ENCODE assay signal across 8 cellular contexts in the genomic region with DNA sequence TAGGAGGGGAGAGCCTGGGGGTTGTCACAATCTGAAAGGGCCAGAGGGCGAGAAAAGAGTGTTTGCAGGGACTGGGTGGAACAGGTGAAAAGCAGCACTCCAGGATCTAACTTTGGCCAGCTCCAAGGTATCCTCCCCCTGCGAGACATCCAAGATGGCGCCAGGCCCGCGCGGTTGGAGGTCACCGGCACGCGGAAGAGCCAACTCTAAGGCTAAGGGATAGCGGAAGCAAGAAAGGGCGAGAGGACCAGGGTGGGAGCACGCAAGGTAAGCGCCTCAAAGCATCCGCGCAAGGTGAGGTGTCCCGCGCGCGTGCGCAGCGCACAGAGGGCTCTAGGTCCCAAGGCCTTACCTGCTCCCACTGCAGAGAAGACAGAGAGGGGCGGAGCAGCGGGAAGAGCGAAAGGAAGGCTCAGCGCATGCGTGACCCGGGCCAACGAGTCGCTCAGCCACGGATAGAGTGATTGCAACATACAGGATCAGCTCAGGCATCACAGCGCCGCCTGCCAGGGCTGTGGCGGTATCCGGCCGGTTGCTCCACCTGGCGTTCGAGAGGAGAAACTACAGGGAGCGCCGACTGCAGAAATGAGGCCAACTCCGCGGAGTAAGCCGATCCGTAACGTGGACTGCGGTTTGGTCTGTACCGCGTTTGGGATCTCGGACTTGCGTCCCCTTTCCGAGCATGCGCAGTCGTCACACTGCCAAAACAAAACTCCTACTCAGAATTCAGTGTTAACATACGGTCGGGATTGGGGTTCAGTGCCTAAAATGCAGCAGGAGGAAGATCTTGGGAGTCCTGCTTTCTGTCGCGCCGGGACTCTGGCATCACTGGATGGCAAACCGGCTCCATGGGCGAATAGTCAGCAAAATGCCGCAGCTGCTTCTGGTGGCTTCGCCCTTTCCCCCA. TPM values are rescaled to one million over a fixed set of nuclear protein-coding genes. Genes with fewer than 3 reads are reported as not detected.
DNase-seq lines count a peak whose midpoint lies in the region; ATAC-seq and TF ChIP-seq lines count a peak whose summit lies in the region.

A gene (minus strand): TSS at position 383 of the 907 bp plus-strand sequence. CDS start 3,469 bp downstream, outside the sequence.

- CTCF ChIA-PET in CD8-positive, alpha-beta T cell (lab: Charles Lee), result interaction anchor here (0.7 to 7.3 kb wide), 26 partner anchors 9 to 662 kb away, joined by 3 to 61 read pairs (median 4); no protein-coding TSS in a partner anchor

- H3K27ac ChIP-seq in CD8-positive, alpha-beta T cell (ENCODE audit: low read depth, low read length), result peak within 1 kb of the TSS; percentile 60
- H3K27ac ChIP-seq in liver (ENCODE audit: low read depth in 1 of 2, low read length in 2 of 2), result peak within 1 kb of the TSS; percentile 89 to 90

- no peaks in the 10 kb centered on the region for H3K9me3 Mint-ChIP-seq in CD8-positive, alpha-beta T cell

- H3K27ac Mint-ChIP-seq in CD8-positive, alpha-beta T cell, result peak within 1 kb of the TSS; percentile 95

- peaks cover 16% of the 10 kb centered on the region for H3K27me3 Mint-ChIP-seq in CD8-positive, alpha-beta T cell (ENCODE audit: low read depth)

- POLR2A ChIA-PET in CD8-positive, alpha-beta T cell (lab: Charles Lee), result interaction anchor here (1.0 to 2.9 kb wide), 9 partner anchors 10 to 133 kb away, joined by 3 to 8 read pairs (median 4); a partner anchor contains a TSS

- H3K4me3 Mint-ChIP-seq in CD8-positive, alpha-beta T cell, result peak within 1 kb of the TSS; percentile 92

- H3K4me1 ChIP-seq in CD8-positive, alpha-beta T cell (ENCODE audit: insufficient read depth, low read length), result peaks cover 14% of the 10 kb centered on the region
- H3K4me1 ChIP-seq in liver (ENCODE audit: control insufficient read depth in 4 of 4, insufficient read depth in 4 of 4, low read length in 3 of 4), result peaks cover 0 to 16% (median 11%) of the 10 kb centered on the region in 4 donors

- peak; percentile 99 for TF ChIP-seq CTCF in CD8-positive, alpha-beta T cell (IDR thresholded peaks at IDR 0.05)
- peak; percentile 100 for TF ChIP-seq CTCF in liver (IDR thresholded peaks at IDR 0.05; ENCODE audit: low read depth, low read length, missing input control)

- no peaks in the 10 kb centered on the region for H3K27me3 ChIP-seq in CD8-positive, alpha-beta T cell (ENCODE audit: insufficient read depth, low read length)
- H3K27me3 ChIP-seq in liver (ENCODE audit: control insufficient read depth in 4 of 4, insufficient read depth in 4 of 4, low read length in 3 of 4), result no peaks in the 10 kb centered on the region

- peak; percentile 90 for ATAC-seq in CD8-positive, alpha-beta T cell
- ATAC-seq in GM19438 (IDR thresholded peaks at IDR 0.05; ENCODE audit: low read depth, unreplicated experiment), result peak; percentile 92
- peak; percentile 83 for ATAC-seq in HG03575 (IDR thresholded peaks at IDR 0.05; ENCODE audit: extremely low read depth, insufficient number of reproducible peaks, low FRiP score, unreplicated experiment)

- peaks cover 35% of the 10 kb centered on the region for H3K36me3 Mint-ChIP-seq in CD8-positive, alpha-beta T cell

- peak; percentile 98 to 100 for TF ChIP-seq RAD21 in liver (IDR thresholded peaks at IDR 0.05)

- under 1% methylated on average over 61 of the region's 61 CpGs for WGBS in liver

- H3K9me3 ChIP-seq in CD8-positive, alpha-beta T cell (ENCODE audit: low read length), result no peaks in the 10 kb centered on the region
- no peaks in the 10 kb centered on the region for H3K9me3 ChIP-seq in liver (ENCODE audit: control insufficient read depth in 4 of 4, low read length in 3 of 4)

- peak; percentile 96 to 97 (median 97) for DNase-seq in CD8-positive, alpha-beta T cell
- DNase-seq in NCI-H82 (lab: John Stamatoyannopoulos, UW) (peak; percentile 99), dermis microvascular lymphatic vessel endothelial cell (ENCODE audit: low read depth in 2 of 2) (peak; percentile 97 to 99)
- DNase-seq in activated CD4-positive, alpha-beta T cell treated with anti-CD3 and anti-CD28 coated beads, Interleukin-2, amount 50 U/mL, for 48 hours, result peak; percentile 96 to 98
- peak; percentile 98 for DNase-seq in stimulated activated CD4-positive, alpha-beta T cell treated with anti-CD3 and anti-CD28 coated beads, Interleukin-4, amount 100 ng/mL, for 24 hours

- H3K4me1 Mint-ChIP-seq in CD8-positive, alpha-beta T cell (ENCODE audit: low read depth), result peaks cover 35% of the 10 kb centered on the region

- peaks cover 7% of the 10 kb centered on the region for H3K36me3 ChIP-seq in CD8-positive, alpha-beta T cell (ENCODE audit: insufficient read depth, low read length)
- peaks cover 0 to 11% (median 8%) of the 10 kb centered on the region in 4 donors for H3K36me3 ChIP-seq in liver (ENCODE audit: control insufficient read depth in 4 of 4, insufficient read depth in 3 of 4, low read depth in 1 of 4, low read length in 3 of 4)

- intact Hi-C loops in CD8-positive, alpha-beta T cell (cut with DNase I, micrococcal nuclease), result loop anchor here (1.0 to 5.0 kb wide), 10 partner anchors 50 to 669 kb away; a partner anchor contains a TSS

- peak within 1 kb of the TSS; percentile 67 for H3K4me3 ChIP-seq in CD8-positive, alpha-beta T cell (ENCODE audit: low read depth, low read length)
- peak within 1 kb of the TSS; percentile 65 to 92 (median 77) for H3K4me3 ChIP-seq in liver (ENCODE audit: low read depth in 1 of 3, low read length in 3 of 3)

- peak within 1 kb of the TSS; percentile 56 to 77 for H3K9ac ChIP-seq in liver (ENCODE audit: low read depth in 1 of 2, low read length in 2 of 2)

TF ChIP-seq in liver, 16 proteins besides CTCF, POLR2A, EP300 and RAD21:
- peak in 1 of 2 donors; percentile 67 for TF ChIP-seq GABPA (IDR thresholded peaks at IDR 0.05 in 1 of 2, conservative IDR thresholded peaks at IDR 0.05 in 1 of 2)
- TF ChIP-seq, protein P1, sequence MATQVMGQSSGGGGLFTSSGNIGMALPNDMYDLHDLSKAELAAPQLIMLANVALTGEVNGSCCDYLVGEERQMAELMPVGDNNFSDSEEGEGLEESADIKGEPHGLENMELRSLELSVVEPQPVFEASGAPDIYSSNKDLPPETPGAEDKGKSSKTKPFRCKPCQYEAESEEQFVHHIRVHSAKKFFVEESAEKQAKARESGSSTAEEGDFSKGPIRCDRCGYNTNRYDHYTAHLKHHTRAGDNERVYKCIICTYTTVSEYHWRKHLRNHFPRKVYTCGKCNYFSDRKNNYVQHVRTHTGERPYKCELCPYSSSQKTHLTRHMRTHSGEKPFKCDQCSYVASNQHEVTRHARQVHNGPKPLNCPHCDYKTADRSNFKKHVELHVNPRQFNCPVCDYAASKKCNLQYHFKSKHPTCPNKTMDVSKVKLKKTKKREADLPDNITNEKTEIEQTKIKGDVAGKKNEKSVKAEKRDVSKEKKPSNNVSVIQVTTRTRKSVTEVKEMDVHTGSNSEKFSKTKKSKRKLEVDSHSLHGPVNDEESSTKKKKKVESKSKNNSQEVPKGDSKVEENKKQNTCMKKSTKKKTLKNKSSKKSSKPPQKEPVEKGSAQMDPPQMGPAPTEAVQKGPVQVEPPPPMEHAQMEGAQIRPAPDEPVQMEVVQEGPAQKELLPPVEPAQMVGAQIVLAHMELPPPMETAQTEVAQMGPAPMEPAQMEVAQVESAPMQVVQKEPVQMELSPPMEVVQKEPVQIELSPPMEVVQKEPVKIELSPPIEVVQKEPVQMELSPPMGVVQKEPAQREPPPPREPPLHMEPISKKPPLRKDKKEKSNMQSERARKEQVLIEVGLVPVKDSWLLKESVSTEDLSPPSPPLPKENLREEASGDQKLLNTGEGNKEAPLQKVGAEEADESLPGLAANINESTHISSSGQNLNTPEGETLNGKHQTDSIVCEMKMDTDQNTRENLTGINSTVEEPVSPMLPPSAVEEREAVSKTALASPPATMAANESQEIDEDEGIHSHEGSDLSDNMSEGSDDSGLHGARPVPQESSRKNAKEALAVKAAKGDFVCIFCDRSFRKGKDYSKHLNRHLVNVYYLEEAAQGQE (IDR thresholded peaks at IDR 0.05), result peak; percentile 35
- TF ChIP-seq SP1 (IDR thresholded peaks at IDR 0.05), result peak; percentile 71
- TF ChIP-seq YY1 (IDR thresholded peaks at IDR 0.05), result peak; percentile 99
- peak; percentile 36 for TF ChIP-seq TAF1 (conservative IDR thresholded peaks at IDR 0.05)
- TF ChIP-seq EGR1 (IDR thresholded peaks at IDR 0.05; ENCODE audit: low read depth in 2 of 2), result no peak
- TF ChIP-seq FOXA1 (IDR thresholded peaks at IDR 0.05), result no peak
- peak; percentile 76 to 77 for TF ChIP-seq RXRA (IDR thresholded peaks at IDR 0.05)
- TF ChIP-seq HNF4A (conservative IDR thresholded peaks at IDR 0.05), result peak in 1 of 2 donors; percentile 54
- TF ChIP-seq NR2F2 (IDR thresholded peaks at IDR 0.05), result peak; percentile 57
- TF ChIP-seq, protein P2, sequence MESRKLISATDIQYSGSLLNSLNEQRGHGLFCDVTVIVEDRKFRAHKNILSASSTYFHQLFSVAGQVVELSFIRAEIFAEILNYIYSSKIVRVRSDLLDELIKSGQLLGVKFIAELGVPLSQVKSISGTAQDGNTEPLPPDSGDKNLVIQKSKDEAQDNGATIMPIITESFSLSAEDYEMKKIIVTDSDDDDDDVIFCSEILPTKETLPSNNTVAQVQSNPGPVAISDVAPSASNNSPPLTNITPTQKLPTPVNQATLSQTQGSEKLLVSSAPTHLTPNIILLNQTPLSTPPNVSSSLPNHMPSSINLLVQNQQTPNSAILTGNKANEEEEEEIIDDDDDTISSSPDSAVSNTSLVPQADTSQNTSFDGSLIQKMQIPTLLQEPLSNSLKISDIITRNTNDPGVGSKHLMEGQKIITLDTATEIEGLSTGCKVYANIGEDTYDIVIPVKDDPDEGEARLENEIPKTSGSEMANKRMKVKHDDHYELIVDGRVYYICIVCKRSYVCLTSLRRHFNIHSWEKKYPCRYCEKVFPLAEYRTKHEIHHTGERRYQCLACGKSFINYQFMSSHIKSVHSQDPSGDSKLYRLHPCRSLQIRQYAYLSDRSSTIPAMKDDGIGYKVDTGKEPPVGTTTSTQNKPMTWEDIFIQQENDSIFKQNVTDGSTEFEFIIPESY (IDR thresholded peaks at IDR 0.05), result peak; percentile 91
- TF ChIP-seq, protein P3, sequence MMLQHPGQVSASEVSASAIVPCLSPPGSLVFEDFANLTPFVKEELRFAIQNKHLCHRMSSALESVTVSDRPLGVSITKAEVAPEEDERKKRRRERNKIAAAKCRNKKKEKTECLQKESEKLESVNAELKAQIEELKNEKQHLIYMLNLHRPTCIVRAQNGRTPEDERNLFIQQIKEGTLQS (IDR thresholded peaks at IDR 0.05), result peak; percentile 81
- no peak for TF ChIP-seq HNF4G (IDR thresholded peaks at IDR 0.05)
- TF ChIP-seq JUND (IDR thresholded peaks at IDR 0.05), result no peak
- peak; percentile 14 for TF ChIP-seq FOXA2 (IDR thresholded peaks at IDR 0.05)
- TF ChIP-seq, protein P4, sequence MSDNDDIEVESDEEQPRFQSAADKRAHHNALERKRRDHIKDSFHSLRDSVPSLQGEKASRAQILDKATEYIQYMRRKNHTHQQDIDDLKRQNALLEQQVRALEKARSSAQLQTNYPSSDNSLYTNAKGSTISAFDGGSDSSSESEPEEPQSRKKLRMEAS (IDR thresholded peaks at IDR 0.05), result peak; percentile 67

RNA-seq across cellular contexts. Expression of the gene that starts here (rescaled TPM):
- 100 to 1,000 TPM; 220 to 229 TPM for total RNA-seq in CD8-positive, alpha-beta T cell
- total RNA-seq in dermis microvascular lymphatic vessel endothelial cell, result 110 and 133 TPM in 2 replicates
- total RNA-seq in liver, result 100 to 1,000 TPM in 1 of 2 donors, 10 to 100 TPM in 1; 57.0 to 110 TPM
- polyA plus RNA-seq in liver, result 100 to 1,000 TPM; 231 to 294 TPM

Comparison
In these comparisons a context has a peak if more than half of its experiments do, and no peak if none do; other contexts are left out.
1. Peak in every context shown above with its lines: DNase-seq, ATAC-seq, H3K4me3 ChIP-seq and H3K27ac ChIP-seq.